2 cellular contexts compared by ENCODE assay signal in genomic region chr7:2803755-2804154, GRCh38.
TF ChIP-seq lines count a peak whose summit lies in the region.

No MANE protein-coding gene starts in this region.

TF ChIP-seq in WTC11, 78 proteins besides CTCF, POLR2A, EP300 and RAD21:
- TF ChIP-seq RELA (CRISPR knock-in tag; IDR thresholded peaks at IDR 0.05; ENCODE audit: borderline replicate concordance) (no peak), ZNF232 (CRISPR knock-in tag; IDR thresholded peaks at IDR 0.05) (no peak), NR3C1 (CRISPR knock-in tag; conservative IDR thresholded peaks at IDR 0.05; ENCODE audit: low read depth) (no peak), ZNF219 (CRISPR knock-in tag; IDR thresholded peaks at IDR 0.05; ENCODE audit: borderline replicate concordance) (no peak), ZBTB43 (CRISPR knock-in tag; IDR thresholded peaks at IDR 0.05) (no peak), TEAD1 (CRISPR knock-in tag; IDR thresholded peaks at IDR 0.05) (no peak), MYBL2 (CRISPR knock-in tag; IDR thresholded peaks at IDR 0.05) (no peak), CREM (CRISPR knock-in tag; IDR thresholded peaks at IDR 0.05) (no peak)
- TF ChIP-seq, protein P1, sequence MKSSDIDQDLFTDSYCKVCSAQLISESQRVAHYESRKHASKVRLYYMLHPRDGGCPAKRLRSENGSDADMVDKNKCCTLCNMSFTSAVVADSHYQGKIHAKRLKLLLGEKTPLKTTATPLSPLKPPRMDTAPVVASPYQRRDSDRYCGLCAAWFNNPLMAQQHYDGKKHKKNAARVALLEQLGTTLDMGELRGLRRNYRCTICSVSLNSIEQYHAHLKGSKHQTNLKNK (CRISPR knock-in tag; IDR thresholded peaks at IDR 0.05): no peak
- TF ChIP-seq, protein P2, sequence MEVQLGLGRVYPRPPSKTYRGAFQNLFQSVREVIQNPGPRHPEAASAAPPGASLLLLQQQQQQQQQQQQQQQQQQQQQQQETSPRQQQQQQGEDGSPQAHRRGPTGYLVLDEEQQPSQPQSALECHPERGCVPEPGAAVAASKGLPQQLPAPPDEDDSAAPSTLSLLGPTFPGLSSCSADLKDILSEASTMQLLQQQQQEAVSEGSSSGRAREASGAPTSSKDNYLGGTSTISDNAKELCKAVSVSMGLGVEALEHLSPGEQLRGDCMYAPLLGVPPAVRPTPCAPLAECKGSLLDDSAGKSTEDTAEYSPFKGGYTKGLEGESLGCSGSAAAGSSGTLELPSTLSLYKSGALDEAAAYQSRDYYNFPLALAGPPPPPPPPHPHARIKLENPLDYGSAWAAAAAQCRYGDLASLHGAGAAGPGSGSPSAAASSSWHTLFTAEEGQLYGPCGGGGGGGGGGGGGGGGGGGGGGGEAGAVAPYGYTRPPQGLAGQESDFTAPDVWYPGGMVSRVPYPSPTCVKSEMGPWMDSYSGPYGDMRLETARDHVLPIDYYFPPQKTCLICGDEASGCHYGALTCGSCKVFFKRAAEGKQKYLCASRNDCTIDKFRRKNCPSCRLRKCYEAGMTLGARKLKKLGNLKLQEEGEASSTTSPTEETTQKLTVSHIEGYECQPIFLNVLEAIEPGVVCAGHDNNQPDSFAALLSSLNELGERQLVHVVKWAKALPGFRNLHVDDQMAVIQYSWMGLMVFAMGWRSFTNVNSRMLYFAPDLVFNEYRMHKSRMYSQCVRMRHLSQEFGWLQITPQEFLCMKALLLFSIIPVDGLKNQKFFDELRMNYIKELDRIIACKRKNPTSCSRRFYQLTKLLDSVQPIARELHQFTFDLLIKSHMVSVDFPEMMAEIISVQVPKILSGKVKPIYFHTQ (CRISPR knock-in tag; IDR thresholded peaks at IDR 0.05): no peak
- TF ChIP-seq, protein P3, sequence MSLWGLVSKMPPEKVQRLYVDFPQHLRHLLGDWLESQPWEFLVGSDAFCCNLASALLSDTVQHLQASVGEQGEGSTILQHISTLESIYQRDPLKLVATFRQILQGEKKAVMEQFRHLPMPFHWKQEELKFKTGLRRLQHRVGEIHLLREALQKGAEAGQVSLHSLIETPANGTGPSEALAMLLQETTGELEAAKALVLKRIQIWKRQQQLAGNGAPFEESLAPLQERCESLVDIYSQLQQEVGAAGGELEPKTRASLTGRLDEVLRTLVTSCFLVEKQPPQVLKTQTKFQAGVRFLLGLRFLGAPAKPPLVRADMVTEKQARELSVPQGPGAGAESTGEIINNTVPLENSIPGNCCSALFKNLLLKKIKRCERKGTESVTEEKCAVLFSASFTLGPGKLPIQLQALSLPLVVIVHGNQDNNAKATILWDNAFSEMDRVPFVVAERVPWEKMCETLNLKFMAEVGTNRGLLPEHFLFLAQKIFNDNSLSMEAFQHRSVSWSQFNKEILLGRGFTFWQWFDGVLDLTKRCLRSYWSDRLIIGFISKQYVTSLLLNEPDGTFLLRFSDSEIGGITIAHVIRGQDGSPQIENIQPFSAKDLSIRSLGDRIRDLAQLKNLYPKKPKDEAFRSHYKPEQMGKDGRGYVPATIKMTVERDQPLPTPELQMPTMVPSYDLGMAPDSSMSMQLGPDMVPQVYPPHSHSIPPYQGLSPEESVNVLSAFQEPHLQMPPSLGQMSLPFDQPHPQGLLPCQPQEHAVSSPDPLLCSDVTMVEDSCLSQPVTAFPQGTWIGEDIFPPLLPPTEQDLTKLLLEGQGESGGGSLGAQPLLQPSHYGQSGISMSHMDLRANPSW (CRISPR knock-in tag; conservative IDR thresholded peaks at IDR 0.05; ENCODE audit: low read depth): no peak
TF ChIP-seq in WTC11: peak in this region for 0.

TF ChIP-seq in HepG2, 621 proteins besides CTCF, POLR2A, EP300 and RAD21:
- TF ChIP-seq ZNF281 (CRISPR knock-in tag; IDR thresholded peaks at IDR 0.05; ENCODE audit: borderline replicate concordance) (peak; percentile 50; the same call in 1 of the 2 replicates), ELF4 (CRISPR knock-in tag; IDR thresholded peaks at IDR 0.05; ENCODE audit: borderline replicate concordance) (0 out of 2 replicates have a peak, but pooled peaks have one; percentile 39), ZC3H13 (CRISPR knock-in tag; IDR thresholded peaks at IDR 0.05) (0 out of 2 replicates have a peak, but pooled peaks have one; percentile 5), DRAP1 (CRISPR knock-in tag; IDR thresholded peaks at IDR 0.05) (no peak), HBP1 (CRISPR knock-in tag; IDR thresholded peaks at IDR 0.05; ENCODE audit: low read depth) (no peak), MIER2 (CRISPR knock-in tag; IDR thresholded peaks at IDR 0.05) (no peak), BRCA1 (CRISPR knock-in tag; IDR thresholded peaks at IDR 0.05) (no peak)
